Comparison of ENCODE assay signal across 8 cellular contexts in genomic region chr17:68290955-68291835, GRCh38. TPM values are rescaled to one million over a fixed set of nuclear protein-coding genes. Genes with fewer than 3 reads are reported as not detected.
A peak's percentile ranks its signal among the peaks of the same experiment; 100 is the strongest.
DNase-seq lines count a peak whose midpoint lies in the region; ATAC-seq and TF ChIP-seq lines count a peak whose summit lies in the region.

Gene ARSG, plus strand, starts transcription at chr17:68291495. Its CDS starts 15,999 bp downstream, at chr17:68307494.
Gene SLC16A6, minus strand, starts transcription at chr17:68291127. Its CDS starts 12,807 bp downstream, at chr17:68278320.

- no peaks in the 10 kb centered on the region for H3K9me3 Mint-ChIP-seq in chondrocyte (ENCODE audit: low read depth)

- no peaks in the 10 kb centered on the region for H3K36me3 Mint-ChIP-seq in chondrocyte (ENCODE audit: low read depth)

- H3K27ac Mint-ChIP-seq in chondrocyte (ENCODE audit: unreplicated experiment) = no peak within 1 kb of the TSS

- no peaks in the 10 kb centered on the region for H3K36me3 ChIP-seq in left lung

- peak within 1 kb of the TSS; percentile 89 to 99 for H3K27ac ChIP-seq in left lung

- TF ChIP-seq CTCF in chondrocyte (IDR thresholded peaks at IDR 0.05) (no peak), left lung (IDR thresholded peaks at IDR 0.05) (no peak)

- H3K4me3 ChIP-seq in left lung = peak within 1 kb of the TSS; percentile 48 to 66

- H3K4me3 Mint-ChIP-seq in chondrocyte (ENCODE audit: unreplicated experiment) = peak within 1 kb of the TSS; percentile 77

- ATAC-seq in HG02981 (IDR thresholded peaks at IDR 0.05; ENCODE audit: unreplicated experiment) (peak; percentile 48), left lung (peak; percentile 66)

- DNase-seq in NCI-H1436 (lab: John Stamatoyannopoulos, UW) (peak; percentile 55), NCI-H1436 treated with DMSO at 0.1 percent for 48 hours (lab: John Stamatoyannopoulos, UW) (no peak), NCI-H2171 (lab: John Stamatoyannopoulos, UW) (peak; percentile 88), chondrocyte (ENCODE audit: low spot score) (no peak), left lung (peak; percentile 84 to 93)
- peak; percentile 65 to 66 for DNase-seq in activated CD4-positive, alpha-beta T cell treated with anti-CD3 and anti-CD28 coated beads for 24 hours (ENCODE audit: low read depth in 2 of 2)
- DNase-seq in stimulated activated CD4-positive, alpha-beta T cell treated with anti-CD3 and anti-CD28 coated beads, Interleukin-2, amount 100 ng/mL, for 48 hours = peak; percentile 69 to 73

- peaks cover 16% of the 10 kb centered on the region for H3K4me1 Mint-ChIP-seq in chondrocyte (ENCODE audit: low read depth)

- no peaks in the 10 kb centered on the region for H3K9me3 ChIP-seq in left lung

- H3K27me3 Mint-ChIP-seq in chondrocyte (ENCODE audit: low read depth) = peaks cover 10% of the 10 kb centered on the region

- H3K27me3 ChIP-seq in left lung = peaks cover 24 to 54% of the 10 kb centered on the region in 2 donors

- intact Hi-C loops in left lung (cut with DNase I) = no loop called here

- peaks cover 13 to 55% of the 10 kb centered on the region in 2 donors for H3K4me1 ChIP-seq in left lung

RNA-seq across cellular contexts. Expression of gene ARSG, which starts in this region (rescaled TPM):
- total RNA-seq in chondrocyte (5.8 to 9.1 TPM (median 7.4 TPM) in 3 replicates), left lung (1 to 10 TPM; 5.2 to 10.0 TPM)

RNA-seq across cellular contexts. Expression of gene SLC16A6, which starts in this region (rescaled TPM):
- total RNA-seq in chondrocyte = 0.15 to 0.44 TPM (median 0.31 TPM) in 3 replicates
- 10 to 100 TPM in 1 of 2 donors, 1 to 10 TPM in 1; 4.1 to 10.5 TPM for total RNA-seq in left lung

Comparison
In these comparisons a context has a peak if more than half of its experiments do, and no peak if none do; other contexts are left out.
1. DNase-seq: peak in NCI-H1436 (single experiment), NCI-H2171 (single experiment), activated CD4-positive, alpha-beta T cell treated with anti-CD3 and anti-CD28 coated beads for 24 hours (2 of 2), left lung (2 of 2) and stimulated activated CD4-positive, alpha-beta T cell treated with anti-CD3 and anti-CD28 coated beads, Interleukin-2, amount 100 ng/mL, for 48 hours (2 of 2); none in NCI-H1436 treated with DMSO at 0.1 percent for 48 hours (single experiment) and chondrocyte (single experiment).